6 cellular contexts compared by ENCODE assay signal in genomic region chr19:13166151-13166550, GRCh38. TPM values are rescaled to one million over a fixed set of nuclear protein-coding genes. Genes with fewer than 3 reads are reported as not detected.
DNase-seq lines count a peak whose midpoint lies in the region; ATAC-seq, FAIRE-seq and TF ChIP-seq lines count a peak whose summit lies in the region.
"Not testable (repeated sequence)": the region's sequence is repeated elsewhere in the genome, so short reads cannot be mapped to it uniquely, and the experiment has no call there.

No MANE protein-coding gene starts in this region.

- H4K91ac ChIP-seq in IMR-90 (ENCODE audit: insufficient read depth, low read depth, low read length), result peak overlapping the region; percentile 72; the same call in 1 of the 2 replicates
- not testable (repeated sequence) for H4K91ac ChIP-seq in mesenchymal stem cell (ENCODE audit: low read length)

- ATAC-seq in IMR-90 (ENCODE audit: low read depth); effector memory CD8-positive, alpha-beta T cell (replicated peaks): not testable (repeated sequence)

- FAIRE-seq in small intestine (lab: Jason Lieb, UNC), result not testable (repeated sequence)

- H2BK20ac ChIP-seq in IMR-90 (ENCODE audit: low read depth, low read length), result peak overlapping the region; percentile 95

- H3K4ac ChIP-seq in IMR-90 (ENCODE audit: low read depth, low read length), result peak overlapping the region; percentile 99
- H3K4ac ChIP-seq in mesenchymal stem cell (ENCODE audit: low read depth in 1 of 2, low read length in 2 of 2), result peak overlapping the region in 1 of 2 experiments; percentile 13

- H3K27me3 ChIP-seq in A673 (replicated peaks; ENCODE audit: insufficient read depth, low read depth, low read length, poor library complexity); IMR-90 (ENCODE audit: control insufficient read depth, insufficient read depth, low read length); mesenchymal stem cell (ENCODE audit: control insufficient read depth in 1 of 2, insufficient read depth in 1 of 2, low read length in 2 of 2); small intestine (ENCODE audit: control insufficient read depth in 2 of 2, insufficient read depth in 2 of 2, low read length in 2 of 2): not testable (repeated sequence)

- not testable (repeated sequence) for TF ChIP-seq CTCF in A673 (conservative IDR thresholded peaks at IDR 0.05; ENCODE audit: low read depth, low read length); IMR-90 (conservative IDR thresholded peaks at IDR 0.05; ENCODE audit: low read depth, low read length)

- H4K8ac ChIP-seq in IMR-90 (ENCODE audit: low read depth in 2 of 2, low read length in 2 of 2), result peak overlapping the region in 1 of 2 experiments; percentile 31; a peak in 1 of 4 replicates
- not testable (repeated sequence) for H4K8ac ChIP-seq in mesenchymal stem cell (ENCODE audit: low read length)

- not testable (repeated sequence) for H3K18ac ChIP-seq in IMR-90 (ENCODE audit: low read depth, low read length); mesenchymal stem cell (ENCODE audit: low read depth in 1 of 2, low read length in 2 of 2)

- dilution Hi-C loops in IMR-90 (cut with HindIII; ENCODE audit: low sequenced_read_pairs, unreplicated experiment), result not testable (repeated sequence)

- peaks cover 73% of the 10 kb centered on the region for H3K4me1 Mint-ChIP-seq in activated CD4-positive, alpha-beta memory T cell treated with anti-CD3 and anti-CD28 coated beads for 36 hours (ENCODE audit: low read depth)
- H3K4me1 Mint-ChIP-seq in effector memory CD8-positive, alpha-beta T cell (ENCODE audit: low read depth in 2 of 2), result peaks cover 57 to 68% of the 10 kb centered on the region in 2 donors

- H3K36me3 ChIP-seq in A673 (ENCODE audit: insufficient read depth, low read length, poor library complexity, severe bottlenecking); IMR-90 (ENCODE audit: control insufficient read depth, insufficient read depth, low read length); mesenchymal stem cell (ENCODE audit: control insufficient read depth in 1 of 2, insufficient read depth in 2 of 2, low read depth in 1 of 2, low read length in 2 of 2); small intestine (ENCODE audit: control insufficient read depth in 2 of 2, insufficient read depth in 2 of 2, low read length in 2 of 2): not testable (repeated sequence)

- H3K4me1 ChIP-seq in A673 (ENCODE audit: insufficient read depth, low read length, poor library complexity, severe bottlenecking) (peaks cover 49% of the 10 kb centered on the region), IMR-90 (ENCODE audit: control insufficient read depth, insufficient read depth, low read length) (peaks cover 31% of the 10 kb centered on the region), mesenchymal stem cell (ENCODE audit: control insufficient read depth, insufficient read depth, low read depth, low read length) (peaks cover 39% of the 10 kb centered on the region), small intestine (ENCODE audit: control insufficient read depth in 2 of 2, insufficient read depth in 1 of 2, low read depth in 1 of 2, low read length in 1 of 2) (peaks cover 0 to 18% of the 10 kb centered on the region in 2 donors)

- not testable (repeated sequence) for DNase-seq in A673 (ENCODE audit: low spot score); IMR-90; activated CD4-positive, alpha-beta memory T cell treated with anti-CD3 and anti-CD28 coated beads for 36 hours; effector memory CD8-positive, alpha-beta T cell; mesenchymal stem cell; small intestine

- peaks cover 0 to 56% of the 10 kb centered on the region in 2 experiments; a peak in 2 of 4 replicates for H3K79me1 ChIP-seq in IMR-90 (ENCODE audit: low read depth in 1 of 2, low read length in 2 of 2)
- H3K79me1 ChIP-seq in mesenchymal stem cell (replicated peaks; ENCODE audit: low read length, poor library complexity, severe bottlenecking), result not testable (repeated sequence)

- not testable (repeated sequence) for H2AK9ac ChIP-seq in IMR-90 (replicated peaks; ENCODE audit: low read depth, low read length, poor library complexity)

- not testable (repeated sequence) for H3K9me3 ChIP-seq in A673 (ENCODE audit: low read depth, low read length, poor library complexity, severe bottlenecking); IMR-90 (ENCODE audit: control insufficient read depth, insufficient read depth, low read length); mesenchymal stem cell (ENCODE audit: control insufficient read depth, low read length); small intestine (ENCODE audit: control insufficient read depth, low read depth)

- H3K14ac ChIP-seq in IMR-90 (replicated peaks; ENCODE audit: low read depth, low read length), result peak overlapping the region; percentile 47; the same call in 1 of the 2 replicates
- H3K14ac ChIP-seq in mesenchymal stem cell (ENCODE audit: low read length in 2 of 2), result not testable (repeated sequence)

- not testable (repeated sequence) for H3K4me3 ChIP-seq in A673 (ENCODE audit: low read depth, low read length, poor library complexity, severe bottlenecking); IMR-90 (ENCODE audit: insufficient read depth, low read depth, low read length); mesenchymal stem cell (ENCODE audit: insufficient read depth in 1 of 2, low read depth in 1 of 2, low read length in 2 of 2); small intestine (ENCODE audit: low read depth in 1 of 2, low read length in 2 of 2)

- H2AK5ac ChIP-seq in IMR-90 (ENCODE audit: low read depth, low read length) (peak overlapping the region; percentile 96), mesenchymal stem cell (ENCODE audit: low read length, severe bottlenecking) (peak overlapping the region; percentile 11)

- not testable (repeated sequence) for TF ChIP-seq RAD21 in IMR-90 (IDR thresholded peaks at IDR 0.05; ENCODE audit: low read length)

- CTCF ChIA-PET in A673 (lab: Charles Lee); IMR-90 (lab: Yijun Ruan, JAX): not testable (repeated sequence)
- CTCF ChIA-PET in activated CD4-positive, alpha-beta memory T cell treated with anti-CD3 and anti-CD28 coated beads for 36 hours (lab: Charles Lee), result interaction anchor here (0.7 to 3.0 kb wide), 4 partner anchors 10 to 201 kb away, joined by 3 to 17 read pairs (median 4); no protein-coding TSS in a partner anchor

- peak overlapping the region; percentile 86 for H2BK120ac ChIP-seq in IMR-90 (ENCODE audit: low read depth, low read length)
- not testable (repeated sequence) for H2BK120ac ChIP-seq in mesenchymal stem cell (ENCODE audit: low read depth, low read length)

- H3K4me3 Mint-ChIP-seq in activated CD4-positive, alpha-beta memory T cell treated with anti-CD3 and anti-CD28 coated beads for 36 hours, result not testable (repeated sequence)
- H3K4me3 Mint-ChIP-seq in effector memory CD8-positive, alpha-beta T cell, result peak overlapping the region; percentile 45 to 82

- not testable (repeated sequence) for H3K4me2 ChIP-seq in IMR-90 (ENCODE audit: low read depth, low read length); mesenchymal stem cell (ENCODE audit: low read length, poor library complexity, severe bottlenecking)

- H2BK12ac ChIP-seq in mesenchymal stem cell (ENCODE audit: low read length in 2 of 2), result peak overlapping the region in 1 of 2 experiments; percentile 49

- H3K9me3 Mint-ChIP-seq in activated CD4-positive, alpha-beta memory T cell treated with anti-CD3 and anti-CD28 coated beads for 36 hours; effector memory CD8-positive, alpha-beta T cell: not testable (repeated sequence)

- H3K9me1 ChIP-seq in IMR-90 (ENCODE audit: insufficient read depth, low read length), result not testable (repeated sequence)

- H3K56ac ChIP-seq in IMR-90 (ENCODE audit: extremely low read depth, insufficient read depth, low read length), result not testable (repeated sequence)

- H3K36me3 Mint-ChIP-seq in activated CD4-positive, alpha-beta memory T cell treated with anti-CD3 and anti-CD28 coated beads for 36 hours, result not testable (repeated sequence)
- peaks cover 19% of the 10 kb centered on the region for H3K36me3 Mint-ChIP-seq in effector memory CD8-positive, alpha-beta T cell (ENCODE audit: insufficient read depth)

- not testable (repeated sequence) for H4K20me1 ChIP-seq in IMR-90 (ENCODE audit: insufficient read depth, low read length)

- not testable (repeated sequence) for H3K23ac ChIP-seq in IMR-90 (ENCODE audit: low read depth, low read length); mesenchymal stem cell (ENCODE audit: low read length in 2 of 2)

- H2BK5ac ChIP-seq in IMR-90 (ENCODE audit: low read depth, low read length, poor library complexity, severe bottlenecking); mesenchymal stem cell (ENCODE audit: low read depth, low read length, poor library complexity, severe bottlenecking): not testable (repeated sequence)

- H3K27ac ChIP-seq in A673 (ENCODE audit: low read depth, low read length, poor library complexity, severe bottlenecking), result peak overlapping the region; percentile 100
- H3K27ac ChIP-seq in IMR-90 (ENCODE audit: insufficient read depth, low read length); mesenchymal stem cell (ENCODE audit: low read length, poor library complexity, severe bottlenecking): not testable (repeated sequence)
- H3K27ac ChIP-seq in small intestine (ENCODE audit: low read depth in 1 of 2, low read length in 1 of 2), result peak overlapping the region; percentile 62 to 99

- WGBS in IMR-90 (ENCODE audit: extremely low coverage in 2 of 2, insufficient read length in 1 of 2), 2 experiments, result no CpG with 5 or more reads among the region's 3 CpGs
- 100% methylated on average over 3 of the region's 3 CpGs for WGBS in mesenchymal stem cell
- WGBS in small intestine, 3 donors, result 95 to 97% (median 97%) methylated on average over 3 of the region's 3 CpGs

- peak overlapping the region; percentile 83 for H2BK15ac ChIP-seq in IMR-90 (ENCODE audit: low read depth, low read length)
- H2BK15ac ChIP-seq in mesenchymal stem cell (ENCODE audit: low read depth, poor library complexity, severe bottlenecking), result not testable (repeated sequence)

- not testable (repeated sequence) for TF ChIP-seq POLR2A in IMR-90 (IDR thresholded peaks at IDR 0.05; ENCODE audit: low read depth, low read length)

- POLR2A ChIA-PET in A673 (lab: Charles Lee; ENCODE audit: low non-redundant PET), result interaction anchor here (0.6 kb wide), 1 partner anchor 10 kb away, joined by 8 read pairs; no protein-coding TSS in a partner anchor
- POLR2A ChIA-PET in IMR-90 (lab: Charles Lee; ENCODE audit: unreplicated experiment), result not testable (repeated sequence)
- POLR2A ChIA-PET in activated CD4-positive, alpha-beta memory T cell treated with anti-CD3 and anti-CD28 coated beads for 36 hours (lab: Charles Lee), result interaction anchor here (9.2 kb wide), 1 partner anchor 11 kb away, joined by 167 read pairs; no protein-coding TSS in a partner anchor

- H2AFZ ChIP-seq in IMR-90 (replicated peaks; ENCODE audit: low read length, poor library complexity); mesenchymal stem cell (ENCODE audit: low read depth, low read length): not testable (repeated sequence)

- H3K27me3 Mint-ChIP-seq in activated CD4-positive, alpha-beta memory T cell treated with anti-CD3 and anti-CD28 coated beads for 36 hours; effector memory CD8-positive, alpha-beta T cell: not testable (repeated sequence)

- intact Hi-C loops in A673 (cut with micrococcal nuclease; ENCODE audit: unreplicated experiment), result loop anchor here (10.0 kb wide), 1 partner anchor 679 kb away; no protein-coding TSS in a partner anchor
- intact Hi-C loops in IMR-90 (cut with micrococcal nuclease), result not testable (repeated sequence)
- intact Hi-C loops in activated CD4-positive, alpha-beta memory T cell treated with anti-CD3 and anti-CD28 coated beads for 36 hours (cut with micrococcal nuclease), result loop anchor here (2.0 to 5.0 kb wide), 2 partner anchors 43 to 671 kb away; no protein-coding TSS in a partner anchor

- in situ Hi-C loops in IMR-90 (cut with MboI; ENCODE audit: low sequenced_read_pairs), result not testable (repeated sequence)

- H3K9ac ChIP-seq in IMR-90 (ENCODE audit: low read depth, low read length); mesenchymal stem cell (ENCODE audit: low read length): not testable (repeated sequence)

- H3K27ac Mint-ChIP-seq in activated CD4-positive, alpha-beta memory T cell treated with anti-CD3 and anti-CD28 coated beads for 36 hours, result peak overlapping the region; percentile 99
- H3K27ac Mint-ChIP-seq in effector memory CD8-positive, alpha-beta T cell, result peak overlapping the region; percentile 95 to 98

- H4K5ac ChIP-seq in IMR-90 (ENCODE audit: low read depth, low read length), result not testable (repeated sequence)

- BruUV-seq in A673 (replicated peaks; lab: Mats Ljungman, UMichigan); IMR-90 (replicated peaks; lab: Mats Ljungman, UMichigan): not testable (repeated sequence)

RNA-seq across cellular contexts. Expression of gene IER2, which starts 15.9 kb away (rescaled TPM):
- total RNA-seq in A673 (2021), result 148 and 164 TPM in 2 replicates
- total RNA-seq in IMR-90 (2012; rRNA removed), result 7.7 and 17.5 TPM in 2 replicates
- polyA plus RNA-seq in IMR-90 (2012; rRNA removed), result 99.4 and 102 TPM in 2 replicates
- 235 and 278 TPM in 2 replicates for polyA plus RNA-seq in IMR-90 (2012; cell fraction: cytosol; rRNA removed)
- 283 and 529 TPM in 2 replicates for polyA plus RNA-seq in IMR-90 (2012; cell fraction: nucleus; rRNA removed; ENCODE audit: low replicate concordance)
- total RNA-seq in activated CD4-positive, alpha-beta memory T cell treated with anti-CD3 and anti-CD28 coated beads for 36 hours, result 100 to 1,000 TPM; 129 to 137 TPM
- 135 TPM for polyA plus RNA-seq in mesenchymal stem cell (2013, experiment 1 of 2)
- polyA plus RNA-seq in mesenchymal stem cell (2013, experiment 2 of 2), result 129 TPM
- 100 to 1,000 TPM in 1 of 3 donors, 10 to 100 TPM in 2; 67.5 to 130 (median 82.1) TPM for polyA plus RNA-seq in small intestine

RNA-seq across cellular contexts. Expression of gene STX10, which starts 16.0 kb away (rescaled TPM):
- 63.3 and 69.5 TPM in 2 replicates for total RNA-seq in A673 (2021)
- 64.9 and 76.7 TPM in 2 replicates for total RNA-seq in IMR-90 (2012; rRNA removed)
- 77.9 and 82.0 TPM in 2 replicates for polyA plus RNA-seq in IMR-90 (2012; rRNA removed)
- 83.2 and 104 TPM in 2 replicates for polyA plus RNA-seq in IMR-90 (2012; cell fraction: cytosol; rRNA removed)
- 242 and 318 TPM in 2 replicates for polyA plus RNA-seq in IMR-90 (2012; cell fraction: nucleus; rRNA removed; ENCODE audit: low replicate concordance)
- 10 to 100 TPM; 65.5 to 66.3 TPM for total RNA-seq in activated CD4-positive, alpha-beta memory T cell treated with anti-CD3 and anti-CD28 coated beads for 36 hours
- 50.2 TPM for polyA plus RNA-seq in mesenchymal stem cell (2013, experiment 1 of 2)
- polyA plus RNA-seq in mesenchymal stem cell (2013, experiment 2 of 2), result 53.2 TPM
- 100 to 1,000 TPM; 123 to 162 (median 153) TPM for polyA plus RNA-seq in small intestine

RNA-seq across cellular contexts. Expression of gene NACC1, which starts 48.1 kb away (rescaled TPM):
- total RNA-seq in A673 (2021) (119 and 126 TPM in 2 replicates), IMR-90 (2012; rRNA removed) (42.5 and 56.7 TPM in 2 replicates)
- polyA plus RNA-seq in IMR-90 (2012; rRNA removed) (181 and 243 TPM in 2 replicates), small intestine (10 to 100 TPM in 2 of 3 donors, 1 to 10 TPM in 1; 7.6 to 51.6 (median 14.3) TPM)
- polyA plus RNA-seq in IMR-90 (2012; cell fraction: cytosol; rRNA removed), result 122 and 198 TPM in 2 replicates
- 98.8 and 265 TPM in 2 replicates for polyA plus RNA-seq in IMR-90 (2012; cell fraction: nucleus; rRNA removed; ENCODE audit: low replicate concordance)
- 10 to 100 TPM; 89.8 to 90.9 TPM for total RNA-seq in activated CD4-positive, alpha-beta memory T cell treated with anti-CD3 and anti-CD28 coated beads for 36 hours
- polyA plus RNA-seq in mesenchymal stem cell (2013, experiment 1 of 2), result 82.1 TPM
- polyA plus RNA-seq in mesenchymal stem cell (2013, experiment 2 of 2), result 85.0 TPM

RNA-seq across cellular contexts. Expression of gene TRMT1, which starts 49.6 kb away (rescaled TPM):
- total RNA-seq in A673 (2021) (85.7 and 109 TPM in 2 replicates), IMR-90 (2012; rRNA removed) (23.3 and 28.3 TPM in 2 replicates)
- polyA plus RNA-seq in IMR-90 (2012; rRNA removed) (56.0 and 62.1 TPM in 2 replicates), small intestine (10 to 100 TPM; 18.6 to 37.5 (median 26.8) TPM)
- 30.8 and 37.2 TPM in 2 replicates for polyA plus RNA-seq in IMR-90 (2012; cell fraction: cytosol; rRNA removed)
- polyA plus RNA-seq in IMR-90 (2012; cell fraction: nucleus; rRNA removed; ENCODE audit: low replicate concordance), result 280 and 687 TPM in 2 replicates
- total RNA-seq in activated CD4-positive, alpha-beta memory T cell treated with anti-CD3 and anti-CD28 coated beads for 36 hours, result 10 to 100 TPM; 59.2 to 61.3 TPM
- polyA plus RNA-seq in mesenchymal stem cell (2013, experiment 1 of 2), result 20.0 TPM
- 16.9 TPM for polyA plus RNA-seq in mesenchymal stem cell (2013, experiment 2 of 2)
